12 cellular contexts compared by ENCODE assay signal in the genomic region with DNA sequence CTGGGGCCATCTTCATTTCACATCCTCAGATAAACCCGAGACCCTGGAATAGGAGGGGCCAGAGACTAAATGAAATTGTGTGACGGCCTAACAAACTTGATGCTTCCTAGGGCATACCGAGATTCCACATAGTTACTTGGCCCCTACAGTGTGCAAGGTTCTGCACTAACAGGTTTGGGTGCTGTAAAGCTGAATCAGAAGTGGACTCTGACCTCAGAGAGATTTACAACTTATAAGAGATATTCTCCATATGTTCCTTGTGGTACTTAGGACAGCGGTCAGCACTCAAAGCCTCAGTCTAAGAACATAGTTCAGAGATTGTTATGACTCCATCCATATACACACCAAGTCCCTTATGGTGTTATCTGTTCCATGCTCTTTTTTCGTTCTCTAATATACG. TPM values are rescaled to one million over a fixed set of nuclear protein-coding genes. Genes with fewer than 3 reads are reported as not detected.
DNase-seq lines count a peak whose midpoint lies in the region; TF ChIP-seq lines count a peak whose summit lies in the region.
"Had no signal": no experiment of that assay in that cellular context is flagged by ENCODE, and none has a peak within 500 bp of the region (broad histone marks: within the 10 kb centered on the region; RNA-seq: fewer than 3 reads in every experiment).

No MANE protein-coding gene starts in this region.

- peaks cover 9% of the 10 kb centered on the region for H3K79me2 ChIP-seq in parathyroid adenoma

- DNase-seq in T-helper 2 cell treated with Interferon-gamma antibody and Interleukin-4, amounts not matched to agents 5 μg/mL and 100 μg/mL, for 36 hours (ENCODE audit: low spot score), result no peak
- DNase-seq in T-helper 2 cell, result no peak
- peak; percentile 19 for DNase-seq in SW480 (ENCODE audit: low spot score)
- DNase-seq in glutamatergic neuron, result no peak
- DNase-seq in adrenal gland, result no peak
- DNase-seq in NAMALWA (ENCODE audit: low spot score), result no peak
- no peak for DNase-seq in midbrain (lab: John Stamatoyannopoulos, UW)
- DNase-seq: SHP77 treated with DMSO at 0.1 percent for 48 hours; stimulated activated CD4-positive, alpha-beta T cell treated with anti-CD3 and anti-CD28 coated beads, Interleukin-2, amount 100 ng/mL, for 24 hours; substantia nigra had no signal

- no peak overlapping the region for H3K27ac ChIP-seq in parathyroid adenoma
- H3K27ac ChIP-seq in adrenal gland, result no peak overlapping the region
- H3K27ac ChIP-seq: GM23248 had no signal

- H3K36me3 Mint-ChIP-seq in T-helper 2 cell treated with Interferon-gamma antibody and Interleukin-4, amounts not matched to agents 5 μg/mL and 100 μg/mL, for 36 hours (ENCODE audit: low read depth), result no peaks in the 10 kb centered on the region
- H3K36me3 Mint-ChIP-seq in glutamatergic neuron (ENCODE audit: unreplicated experiment), result no peaks in the 10 kb centered on the region

- 81 to 84% (median 82%) methylated on average over 6 of the region's 6 CpGs for WGBS in adrenal gland, 4 donors

- no peak overlapping the region for H3K27ac Mint-ChIP-seq in T-helper 2 cell treated with Interferon-gamma antibody and Interleukin-4, amounts not matched to agents 5 μg/mL and 100 μg/mL, for 36 hours
- H3K27ac Mint-ChIP-seq in glutamatergic neuron (ENCODE audit: unreplicated experiment), result no peak overlapping the region

- intact Hi-C loops in adrenal gland (cut with DNase I), result no loop called here

- H3K9me3 ChIP-seq in parathyroid adenoma (ENCODE audit: control insufficient read depth, low read length) (no peaks in the 10 kb centered on the region), adrenal gland (replicated peaks in 1 of 3) (no peaks in the 10 kb centered on the region)

- H3K27me3 ChIP-seq in parathyroid adenoma (ENCODE audit: control insufficient read depth, insufficient read depth, low read length) (no peaks in the 10 kb centered on the region), adrenal gland (no peaks in the 10 kb centered on the region)

- no peaks in the 10 kb centered on the region for H3K36me3 ChIP-seq in parathyroid adenoma (ENCODE audit: control insufficient read depth, insufficient read depth, low read length)
- no peaks in the 10 kb centered on the region for H3K36me3 ChIP-seq in adrenal gland (replicated peaks in 1 of 2)

- H3K4me1 Mint-ChIP-seq in T-helper 2 cell treated with Interferon-gamma antibody and Interleukin-4, amounts not matched to agents 5 μg/mL and 100 μg/mL, for 36 hours (ENCODE audit: low read depth), result peaks cover 15% of the 10 kb centered on the region
- peaks cover 3% of the 10 kb centered on the region for H3K4me1 Mint-ChIP-seq in glutamatergic neuron (ENCODE audit: low read depth, unreplicated experiment)

- peak overlapping the region; percentile 16 for H3K4me3 Mint-ChIP-seq in T-helper 2 cell treated with Interferon-gamma antibody and Interleukin-4, amounts not matched to agents 5 μg/mL and 100 μg/mL, for 36 hours
- peak overlapping the region; percentile 44 for H3K4me3 Mint-ChIP-seq in glutamatergic neuron (ENCODE audit: unreplicated experiment)

- no peak overlapping the region for H3K9ac ChIP-seq in parathyroid adenoma
- H3K9ac ChIP-seq: GM23248 had no signal

- H3K4me1 ChIP-seq in parathyroid adenoma (peaks cover 5% of the 10 kb centered on the region), adrenal gland (replicated peaks in 1 of 2) (peaks cover 7 to 18% of the 10 kb centered on the region in 2 donors)

- H3K4me3 ChIP-seq in parathyroid adenoma (ENCODE audit: low read depth, low read length) (no peak overlapping the region), adrenal gland (no peak overlapping the region)
- H3K4me3 ChIP-seq: GM23248 had no signal

- no peak for TF ChIP-seq POLR2A in adrenal gland (IDR thresholded peaks at IDR 0.05)

- H3K4me2 ChIP-seq in parathyroid adenoma (ENCODE audit: low read length), result peak overlapping the region; percentile 80

- H3K9me3 Mint-ChIP-seq in T-helper 2 cell treated with Interferon-gamma antibody and Interleukin-4, amounts not matched to agents 5 μg/mL and 100 μg/mL, for 36 hours, result no peaks in the 10 kb centered on the region
- peaks cover 1% of the 10 kb centered on the region for H3K9me3 Mint-ChIP-seq in glutamatergic neuron (ENCODE audit: unreplicated experiment)

- TF ChIP-seq CTCF in glutamatergic neuron (IDR thresholded peaks at IDR 0.05; ENCODE audit: partially characterized antibody, unreplicated experiment) (no peak), parathyroid adenoma (IDR thresholded peaks at IDR 0.05) (no peak), adrenal gland (IDR thresholded peaks at IDR 0.05) (no peak)

- H2AFZ ChIP-seq in parathyroid adenoma, result no peak overlapping the region
- H2AFZ ChIP-seq: GM23248 had no signal

- H3K27me3 Mint-ChIP-seq in T-helper 2 cell treated with Interferon-gamma antibody and Interleukin-4, amounts not matched to agents 5 μg/mL and 100 μg/mL, for 36 hours (ENCODE audit: low read depth), result peaks cover 67% of the 10 kb centered on the region
- peaks cover 5% of the 10 kb centered on the region for H3K27me3 Mint-ChIP-seq in glutamatergic neuron (ENCODE audit: unreplicated experiment)

RNA-seq across cellular contexts. Expression of a gene that starts 55.1 kb away (rescaled TPM):
- total RNA-seq in glutamatergic neuron (ENCODE audit: unreplicated experiment), result 31.7 TPM
- 10 to 100 TPM; 18.0 to 39.6 (median 31.9) TPM for total RNA-seq in adrenal gland
- polyA plus RNA-seq in adrenal gland, result 10 to 100 TPM in 2 of 3 donors, 1 to 10 TPM in 1; 8.1 to 23.4 (median 10.3) TPM
